Comparison of ENCODE assay signal across 8 cellular contexts in genomic region chr17:39225974-39226683, GRCh38. TPM values are rescaled to one million over a fixed set of nuclear protein-coding genes. Genes with fewer than 3 reads are reported as not detected.
A peak's percentile ranks its signal among the peaks of the same experiment; 100 is the strongest.
DNase-seq lines count a peak whose midpoint lies in the region; ATAC-seq and TF ChIP-seq lines count a peak whose summit lies in the region.

No MANE protein-coding gene starts in this region.

- intact Hi-C loops in activated CD8-positive, alpha-beta T cell treated with anti-CD3 and anti-CD28 coated beads for 36 hours (cut with micrococcal nuclease) = no loop called here

- H3K27me3 Mint-ChIP-seq in activated CD8-positive, alpha-beta T cell treated with anti-CD3 and anti-CD28 coated beads for 36 hours = peaks cover 29% of the 10 kb centered on the region
- H3K27me3 Mint-ChIP-seq in endothelial cell (ENCODE audit: unreplicated experiment) = peaks cover 20% of the 10 kb centered on the region
- H3K27me3 Mint-ChIP-seq in naive thymus-derived CD8-positive, alpha-beta T cell = peaks cover 6 to 32% (median 30%) of the 10 kb centered on the region in 5 donors

- no peaks in the 10 kb centered on the region for H3K9me3 Mint-ChIP-seq in activated CD8-positive, alpha-beta T cell treated with anti-CD3 and anti-CD28 coated beads for 36 hours
- no peaks in the 10 kb centered on the region for H3K9me3 Mint-ChIP-seq in endothelial cell (ENCODE audit: unreplicated experiment)
- H3K9me3 Mint-ChIP-seq in naive thymus-derived CD8-positive, alpha-beta T cell = no peaks in the 10 kb centered on the region

- ATAC-seq in activated CD8-positive, alpha-beta T cell treated with anti-CD3 and anti-CD28 coated beads for 36 hours = peak; percentile 96
- ATAC-seq in naive thymus-derived CD8-positive, alpha-beta T cell = peak; percentile 91 to 93
- peak; percentile 48 for ATAC-seq in thoracic aorta (ENCODE audit: insufficient number of reproducible peaks, low FRiP score, low read depth)
- ATAC-seq in GM18858 (IDR thresholded peaks at IDR 0.05; ENCODE audit: unreplicated experiment) = no peak
- no peak for ATAC-seq in GM18861 (IDR thresholded peaks at IDR 0.05; ENCODE audit: unreplicated experiment)

- DNase-seq in BJ (ENCODE audit: low read depth) = no peak
- DNase-seq in NCI-H1048 (lab: John Stamatoyannopoulos, UW) = peak; percentile 85
- DNase-seq in activated CD8-positive, alpha-beta T cell treated with anti-CD3 and anti-CD28 coated beads for 36 hours = peak; percentile 84
- DNase-seq in endothelial cell (ENCODE audit: low spot score) = peak; percentile 72
- DNase-seq in naive thymus-derived CD8-positive, alpha-beta T cell = peak in 9 of 10 donors; percentile 39 to 86 (median 71)
- peak; percentile 72 for DNase-seq in thoracic aorta (ENCODE audit: low spot score)

- H3K36me3 Mint-ChIP-seq in activated CD8-positive, alpha-beta T cell treated with anti-CD3 and anti-CD28 coated beads for 36 hours (ENCODE audit: low read depth) = no peaks in the 10 kb centered on the region
- H3K36me3 Mint-ChIP-seq in endothelial cell (ENCODE audit: low read depth, unreplicated experiment) = no peaks in the 10 kb centered on the region
- H3K36me3 Mint-ChIP-seq in naive thymus-derived CD8-positive, alpha-beta T cell = no peaks in the 10 kb centered on the region

- H3K36me3 ChIP-seq in BJ (ENCODE audit: control insufficient read depth, insufficient read depth, low read length) = no peaks in the 10 kb centered on the region
- no peaks in the 10 kb centered on the region for H3K36me3 ChIP-seq in thoracic aorta

- peak overlapping the region; percentile 76 for H3K4me3 Mint-ChIP-seq in activated CD8-positive, alpha-beta T cell treated with anti-CD3 and anti-CD28 coated beads for 36 hours
- peak overlapping the region; percentile 85 for H3K4me3 Mint-ChIP-seq in endothelial cell (ENCODE audit: unreplicated experiment)
- peak overlapping the region; percentile 77 to 94 (median 84) for H3K4me3 Mint-ChIP-seq in naive thymus-derived CD8-positive, alpha-beta T cell

- TF ChIP-seq CTCF in BJ (IDR thresholded peaks at IDR 0.05; ENCODE audit: insufficient read depth, low read depth, low read length) (no peak), endothelial cell (IDR thresholded peaks at IDR 0.05; ENCODE audit: unreplicated experiment) (no peak), thoracic aorta (IDR thresholded peaks at IDR 0.05) (no peak)
- no peak for TF ChIP-seq CTCF in activated CD8-positive, alpha-beta T cell treated with anti-CD3 and anti-CD28 coated beads for 36 hours (IDR thresholded peaks at IDR 0.05)

- peaks cover 23 to 50% of the 10 kb centered on the region in 2 donors for H3K4me1 ChIP-seq in thoracic aorta (ENCODE audit: control insufficient read depth in 1 of 2, low read depth in 2 of 2)

- H3K27ac ChIP-seq in thoracic aorta = peak overlapping the region in 1 of 2 donors; percentile 26

- H3K9me3 ChIP-seq in thoracic aorta = no peaks in the 10 kb centered on the region

- POLR2A ChIA-PET in BJ (lab: Charles Lee) = interaction anchor here (0.6 kb wide), 1 partner anchor 554 kb away, joined by 5 read pairs; no protein-coding TSS in a partner anchor
- POLR2A ChIA-PET in activated CD8-positive, alpha-beta T cell treated with anti-CD3 and anti-CD28 coated beads for 36 hours (lab: Charles Lee) = interaction anchor here (1.0 to 1.3 kb wide), 2 partner anchors 22 to 26 kb away, joined by 3 to 4 read pairs; partner anchors contain the start of gene RPL19
- POLR2A ChIA-PET in naive thymus-derived CD8-positive, alpha-beta T cell (lab: Charles Lee) = interaction anchor here (0.6 to 2.0 kb wide), 6 partner anchors 11 to 314 kb away, joined by 3 to 4 read pairs (median 3); partner anchors contain the start of gene RPL19

- CTCF ChIA-PET in BJ (lab: Yijun Ruan, JAX) = interaction anchor here (0.7 to 3.0 kb wide), 6 partner anchors 8 to 73 kb away, joined by 3 to 15 read pairs (median 4); no protein-coding TSS in a partner anchor
- CTCF ChIA-PET in activated CD8-positive, alpha-beta T cell treated with anti-CD3 and anti-CD28 coated beads for 36 hours (lab: Charles Lee) = interaction anchor here (0.8 to 1.2 kb wide), 4 partner anchors 17 to 61 kb away, joined by 3 to 8 read pairs (median 4); no protein-coding TSS in a partner anchor

- H3K27ac Mint-ChIP-seq in activated CD8-positive, alpha-beta T cell treated with anti-CD3 and anti-CD28 coated beads for 36 hours = no peak overlapping the region
- H3K27ac Mint-ChIP-seq in endothelial cell (ENCODE audit: unreplicated experiment) = peak overlapping the region; percentile 52
- peak overlapping the region in 6 of 10 donors; percentile 49 to 89 (median 78) for H3K27ac Mint-ChIP-seq in naive thymus-derived CD8-positive, alpha-beta T cell

- H3K4me1 Mint-ChIP-seq in activated CD8-positive, alpha-beta T cell treated with anti-CD3 and anti-CD28 coated beads for 36 hours (ENCODE audit: low read depth) = peaks cover 10% of the 10 kb centered on the region
- peaks cover 18% of the 10 kb centered on the region for H3K4me1 Mint-ChIP-seq in endothelial cell (ENCODE audit: unreplicated experiment)
- H3K4me1 Mint-ChIP-seq in naive thymus-derived CD8-positive, alpha-beta T cell = peaks cover 9 to 16% (median 13%) of the 10 kb centered on the region in 4 donors

- H3K4me3 ChIP-seq in BJ (ENCODE audit: low read depth, low read length) = peak overlapping the region; percentile 28
- H3K4me3 ChIP-seq in thoracic aorta = peak overlapping the region; percentile 78

- H3K27me3 ChIP-seq in BJ (ENCODE audit: control insufficient read depth, insufficient read depth, low read length) (peaks cover 35% of the 10 kb centered on the region), thoracic aorta (replicated peaks; ENCODE audit: insufficient read depth) (no peaks in the 10 kb centered on the region)

RNA-seq across cellular contexts. Expression of gene STAC2, which starts 0.4 kb away (rescaled TPM):
- not detected in 2 replicates for polyA plus RNA-seq in BJ (2011; rRNA removed)
- polyA minus RNA-seq in BJ (2011; rRNA and poly(A)+ RNA removed) = not detected in 2 replicates
- total RNA-seq in activated CD8-positive, alpha-beta T cell treated with anti-CD3 and anti-CD28 coated beads for 36 hours = under 1 TPM; 0.47 to 0.56 TPM
- not detected for total RNA-seq in endothelial cell (ENCODE audit: unreplicated experiment)
- under 1 TPM; 0.23 to 0.27 TPM for total RNA-seq in naive thymus-derived CD8-positive, alpha-beta T cell
- under 1 TPM in 1 of 3 donors, not detected in 2; 0.07 TPM for polyA plus RNA-seq in naive thymus-derived CD8-positive, alpha-beta T cell
- total RNA-seq in thoracic aorta = 10 to 100 TPM; 13.9 to 14.3 TPM

RNA-seq across cellular contexts. Expression of gene RPL19, which starts 26.0 kb away (rescaled TPM):
- polyA plus RNA-seq in BJ (2011; rRNA removed) = 1,903 and 2,002 TPM in 2 replicates
- 352 and 471 TPM in 2 replicates for polyA minus RNA-seq in BJ (2011; rRNA and poly(A)+ RNA removed)
- 1,000 to 10,000 TPM; 3,130 to 3,175 TPM for total RNA-seq in activated CD8-positive, alpha-beta T cell treated with anti-CD3 and anti-CD28 coated beads for 36 hours
- 1,851 TPM for total RNA-seq in endothelial cell (ENCODE audit: unreplicated experiment)
- 1,000 to 10,000 TPM; 3,521 to 3,522 TPM for total RNA-seq in naive thymus-derived CD8-positive, alpha-beta T cell
- polyA plus RNA-seq in naive thymus-derived CD8-positive, alpha-beta T cell = 1,000 to 10,000 TPM; 3,970 to 4,559 (median 4,444) TPM
- total RNA-seq in thoracic aorta = 1,000 to 10,000 TPM; 1,315 to 2,278 TPM

RNA-seq across cellular contexts. Expression of gene CACNB1, which starts 28.7 kb away (rescaled TPM):
- polyA plus RNA-seq in BJ (2011; rRNA removed) = 6.6 and 8.5 TPM in 2 replicates
- 6.7 and 14.2 TPM in 2 replicates for polyA minus RNA-seq in BJ (2011; rRNA and poly(A)+ RNA removed)
- 10 to 100 TPM; 13.1 to 14.2 TPM for total RNA-seq in activated CD8-positive, alpha-beta T cell treated with anti-CD3 and anti-CD28 coated beads for 36 hours
- total RNA-seq in endothelial cell (ENCODE audit: unreplicated experiment) (10.2 TPM), thoracic aorta (10 to 100 TPM; 14.3 to 15.6 TPM)
- 10 to 100 TPM; 11.8 to 12.0 TPM for total RNA-seq in naive thymus-derived CD8-positive, alpha-beta T cell
- polyA plus RNA-seq in naive thymus-derived CD8-positive, alpha-beta T cell = under 1 TPM in 2 of 3 donors, not detected in 1; 0.75 to 0.82 TPM

Comparison
In these comparisons a context has a peak if more than half of its experiments do, and no peak if none do; other contexts are left out.
1. ATAC-seq: peak in activated CD8-positive, alpha-beta T cell treated with anti-CD3 and anti-CD28 coated beads for 36 hours (single experiment), naive thymus-derived CD8-positive, alpha-beta T cell (2 of 2) and thoracic aorta (single experiment); none in GM18858 (single experiment) and GM18861 (single experiment).
2. RNA of gene STAC2, which starts 0.4 kb away (total RNA-seq): 13.9 to 14.3 TPM in thoracic aorta; 0.47 to 0.56 TPM in activated CD8-positive, alpha-beta T cell treated with anti-CD3 and anti-CD28 coated beads for 36 hours, 0.23 to 0.27 TPM in naive thymus-derived CD8-positive, alpha-beta T cell and not detected in endothelial cell (single experiment); every median in the first group is over 4 times any median in the second.
3. Peak in every context shown above with its lines, with median percentiles within 50 percentile points of each other: H3K4me3 Mint-ChIP-seq.